In the genomic region with DNA sequence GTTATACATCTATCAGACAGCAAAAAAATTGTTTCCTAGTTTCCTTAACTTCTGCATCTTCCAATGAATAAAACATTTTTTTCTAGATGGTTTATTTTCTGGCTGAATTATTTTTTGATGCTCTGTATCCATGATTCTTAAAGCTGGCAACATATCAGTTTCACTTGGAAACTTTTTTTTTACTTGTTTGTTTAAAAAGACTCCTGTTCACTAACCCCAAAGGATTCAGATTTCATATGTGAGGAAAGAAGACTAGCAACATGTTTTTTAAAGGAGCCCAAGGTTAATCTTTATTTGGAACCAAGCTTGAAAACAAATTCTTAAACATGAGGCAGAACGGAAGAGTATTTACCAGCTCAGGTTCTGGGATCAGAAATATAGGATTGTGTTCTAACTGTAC, we compare ENCODE assay signal across 33 cellular contexts.
"Had no signal": no experiment of that assay in that cellular context is flagged by ENCODE, and none has a peak within 500 bp of the region (broad histone marks: within the 10 kb centered on the region; RNA-seq: fewer than 3 reads in every experiment).

No MANE protein-coding gene starts in this region.

- H3K4me3 Mint-ChIP-seq: activated B cell treated with CpG ODN at 0.5 μM for 24 hours; activated CD8-positive, alpha-beta T cell treated with anti-CD3 and anti-CD28 coated beads for 36 hours; activated naive CD4-positive, alpha-beta T cell treated with anti-CD3 and anti-CD28 coated beads for 36 hours; activated naive CD4-positive, alpha-beta T cell treated with anti-CD3 and anti-CD28 coated beads, Interleukin-2, amount 50 U/mL, for 24 hours; activated naive CD8-positive, alpha-beta T cell treated with anti-CD3 and anti-CD28 coated beads for 36 hours; activated naive CD8-positive, alpha-beta T cell treated with anti-CD3 and anti-CD28 coated beads, Interleukin-2, amount 50 U/mL, for 24 hours; activated T-helper 1 cell treated with anti-CD3 and anti-CD28 coated beads, Interleukin-12 subunit alpha, Interleukin-12 subunit beta, Interleukin-2, Interleukin-4 antibody, amounts not matched to agents 30 ng/mL and 10 ng/mL and 1 ng/mL, durations not matched to agents 14 hours and 24 hours and 36 hours; dendritic cell treated with granulocyte-macrophage colony-stimulating factor and Interleukin-4, amounts not matched to agents 40 ng/mL and 50 ng/mL, for 4 days; endodermal cell; T-helper 17 cell; T-helper 2 cell treated with Interferon-gamma antibody and Interleukin-4, amounts not matched to agents 5 μg/mL and 100 μg/mL, for 36 hours had no signal

- H3K27ac ChIP-seq: body of pancreas, colonic mucosa, dorsolateral prefrontal cortex, gastroesophageal sphincter, WERI-Rb-1 had no signal

- H3K36me3 ChIP-seq: colonic mucosa, gastroesophageal sphincter, WERI-Rb-1 had no signal

- ATAC-seq: activated CD4-positive, CD25-positive, alpha-beta regulatory T cell treated with anti-CD3 and anti-CD28 coated beads, Interleukin-2, amount 50 U/mL, for 24 hours; activated CD8-positive, alpha-beta T cell treated with anti-CD3 and anti-CD28 coated beads for 36 hours; activated naive CD8-positive, alpha-beta T cell treated with anti-CD3 and anti-CD28 coated beads, Interleukin-2, amount 50 U/mL, for 24 hours; body of pancreas; esophagus mucosa; gastroesophageal sphincter; T-helper 17 cell had no signal

- H3K4me1 Mint-ChIP-seq: activated B cell treated with CpG ODN at 0.5 μM for 24 hours; activated naive CD4-positive, alpha-beta T cell treated with anti-CD3 and anti-CD28 coated beads, Interleukin-2, amount 50 U/mL, for 24 hours; activated naive CD8-positive, alpha-beta T cell treated with anti-CD3 and anti-CD28 coated beads for 36 hours; activated naive CD8-positive, alpha-beta T cell treated with anti-CD3 and anti-CD28 coated beads, Interleukin-2, amount 50 U/mL, for 24 hours; T-helper 17 cell had no signal

- H3K9me3 Mint-ChIP-seq: activated naive CD8-positive, alpha-beta T cell treated with anti-CD3 and anti-CD28 coated beads for 36 hours had no signal

- H3K4me3 ChIP-seq: body of pancreas, colonic mucosa, dorsolateral prefrontal cortex, gastroesophageal sphincter had no signal

- H3K27ac Mint-ChIP-seq: activated B cell treated with CpG ODN at 0.5 μM for 24 hours; activated CD8-positive, alpha-beta T cell treated with anti-CD3 and anti-CD28 coated beads for 36 hours; activated naive CD4-positive, alpha-beta T cell treated with anti-CD3 and anti-CD28 coated beads for 36 hours; activated naive CD4-positive, alpha-beta T cell treated with anti-CD3 and anti-CD28 coated beads, Interleukin-2, amount 50 U/mL, for 24 hours; activated naive CD8-positive, alpha-beta T cell treated with anti-CD3 and anti-CD28 coated beads for 36 hours; activated naive CD8-positive, alpha-beta T cell treated with anti-CD3 and anti-CD28 coated beads, Interleukin-2, amount 50 U/mL, for 24 hours; activated T-helper 1 cell treated with anti-CD3 and anti-CD28 coated beads, Interleukin-12 subunit alpha, Interleukin-12 subunit beta, Interleukin-2, Interleukin-4 antibody, amounts not matched to agents 30 ng/mL and 10 ng/mL and 1 ng/mL, durations not matched to agents 14 hours and 24 hours and 36 hours; activated T-helper 2 cell treated with anti-CD3 and anti-CD28 coated beads, Interferon-gamma antibody, Interleukin-2, Interleukin-4, amounts not matched to agents 10 μg/mL and 5 μg/mL and 100 μg/mL, durations not matched to agents 14 hours and 24 hours and 36 hours; dendritic cell treated with granulocyte-macrophage colony-stimulating factor and Interleukin-4, amounts not matched to agents 40 ng/mL and 50 ng/mL, for 4 days; endodermal cell; T-helper 17 cell; T-helper 2 cell treated with Interferon-gamma antibody and Interleukin-4, amounts not matched to agents 5 μg/mL and 100 μg/mL, for 36 hours had no signal

- DNase-seq: activated B cell treated with CpG ODN at 0.5 μM for 24 hours; activated CD4-positive, alpha-beta T cell treated with anti-CD3 and anti-CD28 coated beads for 48 hours; activated CD4-positive, alpha-beta T cell treated with anti-CD3 and anti-CD28 coated beads, Interleukin-2, amount 50 U/mL, for 1 hour; activated CD4-positive, alpha-beta T cell treated with anti-CD3 and anti-CD28 coated beads, Interleukin-2, amount 50 U/mL, for 48 hours; activated CD8-positive, alpha-beta memory T cell treated with anti-CD3 and anti-CD28 coated beads for 24 hours; activated CD8-positive, alpha-beta T cell treated with anti-CD3 and anti-CD28 coated beads for 36 hours; activated effector memory CD4-positive, alpha-beta T cell treated with anti-CD3 and anti-CD28 coated beads, Interleukin-2, amount 50 U/mL, for 16 hours; activated naive CD4-positive, alpha-beta T cell treated with anti-CD3 and anti-CD28 coated beads for 36 hours; activated naive CD8-positive, alpha-beta T cell treated with anti-CD3 and anti-CD28 coated beads for 36 hours; activated naive CD8-positive, alpha-beta T cell treated with anti-CD3 and anti-CD28 coated beads, Interleukin-2, amount 50 U/mL, for 24 hours; activated T-cell treated with anti-CD3 and anti-CD28 coated beads, Interleukin-2, amount 50 U/mL, for 1 hour; activated T-cell treated with anti-CD3 and anti-CD28 coated beads, Interleukin-2, amount 50 U/mL, for 48 hours; anterior cingulate cortex; body of pancreas; caudate nucleus; colonic mucosa; dorsolateral prefrontal cortex; effector memory CD4-positive, alpha-beta T cell; endodermal cell; foreskin melanocyte; hypothalamus; T-helper 1 cell; T-helper 17 cell; T1000; WERI-Rb-1 had no signal

- H3K4me1 ChIP-seq: body of pancreas, colonic mucosa, gastroesophageal sphincter had no signal

- H3K27me3 Mint-ChIP-seq: activated B cell treated with CpG ODN at 0.5 μM for 24 hours; activated CD8-positive, alpha-beta T cell treated with anti-CD3 and anti-CD28 coated beads for 36 hours; activated naive CD4-positive, alpha-beta T cell treated with anti-CD3 and anti-CD28 coated beads, Interleukin-2, amount 50 U/mL, for 24 hours; activated naive CD8-positive, alpha-beta T cell treated with anti-CD3 and anti-CD28 coated beads for 36 hours; activated naive CD8-positive, alpha-beta T cell treated with anti-CD3 and anti-CD28 coated beads, Interleukin-2, amount 50 U/mL, for 24 hours; dendritic cell treated with granulocyte-macrophage colony-stimulating factor and Interleukin-4, amounts not matched to agents 40 ng/mL and 50 ng/mL, for 4 days; T-helper 17 cell had no signal

- H3K27me3 ChIP-seq: body of pancreas, colonic mucosa, dorsolateral prefrontal cortex, gastroesophageal sphincter had no signal

- H3K9me3 ChIP-seq: body of pancreas, colonic mucosa, gastroesophageal sphincter had no signal

- H3K36me3 Mint-ChIP-seq: activated naive CD4-positive, alpha-beta T cell treated with anti-CD3 and anti-CD28 coated beads, Interleukin-2, amount 50 U/mL, for 24 hours; activated naive CD8-positive, alpha-beta T cell treated with anti-CD3 and anti-CD28 coated beads for 36 hours had no signal
